Comparison of ENCODE assay signal across 1 cellular context in genomic region chr22:19446603-19447387, GRCh38.
TF ChIP-seq lines count a peak whose summit lies in the region.

No MANE protein-coding gene starts in this region.

TF ChIP-seq in K562, 482 proteins besides CTCF, POLR2A, EP300 and RAD21 (continues in another document):
- 0 out of 2 replicates have a peak, but pooled peaks have one; percentile 24 for TF ChIP-seq TARDBP (IDR thresholded peaks at IDR 0.05)
- no peak for TF ChIP-seq MAFK (IDR thresholded peaks at IDR 0.05; ENCODE audit: low read length)
- TF ChIP-seq TRIM25 (IDR thresholded peaks at IDR 0.05; ENCODE audit: borderline replicate concordance) = 0 out of 2 replicates have a peak, but pooled peaks have one; percentile 87
- TF ChIP-seq ELF4 (CRISPR knock-in tag; IDR thresholded peaks at IDR 0.05) = 0 out of 2 replicates have a peak, but pooled peaks have one; percentile 63
- no peak for TF ChIP-seq CREM (IDR thresholded peaks at IDR 0.05; ENCODE audit: low read depth)
- peak; percentile 48 for TF ChIP-seq PHF20 (IDR thresholded peaks at IDR 0.05; ENCODE audit: partially characterized antibody)
- peak; percentile 73 for TF ChIP-seq SMARCE1 (IDR thresholded peaks at IDR 0.05)
- TF ChIP-seq HDAC2 (IDR thresholded peaks at IDR 0.05) = peak; percentile 90
- no peak for TF ChIP-seq CHD4 (IDR thresholded peaks at IDR 0.05; ENCODE audit: insufficient read depth, insufficient replicate concordance, low read depth, low read length, poor library complexity, severe bottlenecking)
- no peak for TF ChIP-seq JUN (IDR thresholded peaks at IDR 0.05; ENCODE audit: borderline replicate concordance, low read depth, low read length)
- no peak for TF ChIP-seq JUN (CRISPR knock-in tag; IDR thresholded peaks at IDR 0.05; ENCODE audit: borderline replicate concordance)
- no peak for TF ChIP-seq ZNF778 (CRISPR knock-in tag; IDR thresholded peaks at IDR 0.05)
- TF ChIP-seq ATF4 (CRISPR knock-in tag; IDR thresholded peaks at IDR 0.05) = 0 out of 2 replicates have a peak, but pooled peaks have one; percentile 37
- TF ChIP-seq MLLT1 (IDR thresholded peaks at IDR 0.05) = peak; percentile 76 to 87
- peak; percentile 75 for TF ChIP-seq DACH1 (IDR thresholded peaks at IDR 0.05; ENCODE audit: partially characterized antibody)
- TF ChIP-seq KDM2B (CRISPR knock-in tag; IDR thresholded peaks at IDR 0.05) = 0 out of 2 replicates have a peak, but pooled peaks have one; percentile 44
- TF ChIP-seq, protein P1, sequence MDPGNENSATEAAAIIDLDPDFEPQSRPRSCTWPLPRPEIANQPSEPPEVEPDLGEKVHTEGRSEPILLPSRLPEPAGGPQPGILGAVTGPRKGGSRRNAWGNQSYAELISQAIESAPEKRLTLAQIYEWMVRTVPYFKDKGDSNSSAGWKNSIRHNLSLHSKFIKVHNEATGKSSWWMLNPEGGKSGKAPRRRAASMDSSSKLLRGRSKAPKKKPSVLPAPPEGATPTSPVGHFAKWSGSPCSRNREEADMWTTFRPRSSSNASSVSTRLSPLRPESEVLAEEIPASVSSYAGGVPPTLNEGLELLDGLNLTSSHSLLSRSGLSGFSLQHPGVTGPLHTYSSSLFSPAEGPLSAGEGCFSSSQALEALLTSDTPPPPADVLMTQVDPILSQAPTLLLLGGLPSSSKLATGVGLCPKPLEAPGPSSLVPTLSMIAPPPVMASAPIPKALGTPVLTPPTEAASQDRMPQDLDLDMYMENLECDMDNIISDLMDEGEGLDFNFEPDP (CRISPR knock-in tag; IDR thresholded peaks at IDR 0.05) = peak; percentile 33; the same call in 1 of the 2 replicates
- TF ChIP-seq NR2F6 (CRISPR knock-in tag; IDR thresholded peaks at IDR 0.05) = 0 out of 2 replicates have a peak, but pooled peaks have one; percentile 49
- TF ChIP-seq ZNF197 (CRISPR knock-in tag; IDR thresholded peaks at IDR 0.05; ENCODE audit: low read depth) = peak; percentile 69
- TF ChIP-seq NR4A1 (CRISPR knock-in tag; IDR thresholded peaks at IDR 0.05) = no peak
- TF ChIP-seq NR4A1 (tag; IDR thresholded peaks at IDR 0.05) = peak; percentile 8; the same call in 1 of the 2 replicates
- TF ChIP-seq HDGF (IDR thresholded peaks at IDR 0.05) = peak; percentile 96
- no peak for TF ChIP-seq SFPQ (IDR thresholded peaks at IDR 0.05; ENCODE audit: low read depth, low read length)
- peak; percentile 74; the same call in 1 of the 2 replicates for TF ChIP-seq NBN (IDR thresholded peaks at IDR 0.05; ENCODE audit: low read depth)
- TF ChIP-seq, protein P2, sequence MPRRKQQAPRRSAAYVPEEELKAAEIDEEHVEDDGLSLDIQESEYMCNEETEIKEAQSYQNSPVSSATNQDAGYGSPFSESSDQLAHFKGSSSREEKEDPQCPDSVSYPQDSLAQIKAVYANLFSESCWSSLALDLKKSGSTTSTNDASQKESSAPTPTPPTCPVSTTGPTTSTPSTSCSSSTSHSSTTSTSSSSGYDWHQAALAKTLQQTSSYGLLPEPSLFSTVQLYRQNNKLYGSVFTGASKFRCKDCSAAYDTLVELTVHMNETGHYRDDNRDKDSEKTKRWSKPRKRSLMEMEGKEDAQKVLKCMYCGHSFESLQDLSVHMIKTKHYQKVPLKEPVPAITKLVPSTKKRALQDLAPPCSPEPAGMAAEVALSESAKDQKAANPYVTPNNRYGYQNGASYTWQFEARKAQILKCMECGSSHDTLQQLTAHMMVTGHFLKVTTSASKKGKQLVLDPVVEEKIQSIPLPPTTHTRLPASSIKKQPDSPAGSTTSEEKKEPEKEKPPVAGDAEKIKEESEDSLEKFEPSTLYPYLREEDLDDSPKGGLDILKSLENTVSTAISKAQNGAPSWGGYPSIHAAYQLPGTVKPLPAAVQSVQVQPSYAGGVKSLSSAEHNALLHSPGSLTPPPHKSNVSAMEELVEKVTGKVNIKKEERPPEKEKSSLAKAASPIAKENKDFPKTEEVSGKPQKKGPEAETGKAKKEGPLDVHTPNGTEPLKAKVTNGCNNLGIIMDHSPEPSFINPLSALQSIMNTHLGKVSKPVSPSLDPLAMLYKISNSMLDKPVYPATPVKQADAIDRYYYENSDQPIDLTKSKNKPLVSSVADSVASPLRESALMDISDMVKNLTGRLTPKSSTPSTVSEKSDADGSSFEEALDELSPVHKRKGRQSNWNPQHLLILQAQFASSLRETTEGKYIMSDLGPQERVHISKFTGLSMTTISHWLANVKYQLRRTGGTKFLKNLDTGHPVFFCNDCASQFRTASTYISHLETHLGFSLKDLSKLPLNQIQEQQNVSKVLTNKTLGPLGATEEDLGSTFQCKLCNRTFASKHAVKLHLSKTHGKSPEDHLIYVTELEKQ (CRISPR knock-in tag; IDR thresholded peaks at IDR 0.05) = 0 out of 2 replicates have a peak, but pooled peaks have one; percentile 11
- TF ChIP-seq NEUROD1 (IDR thresholded peaks at IDR 0.05; ENCODE audit: borderline replicate concordance, low read depth, low read length, partially characterized antibody) = no peak
- TF ChIP-seq ZNF12 (CRISPR knock-in tag; IDR thresholded peaks at IDR 0.05) = no peak
- TF ChIP-seq PRMT5 (CRISPR knock-in tag; IDR thresholded peaks at IDR 0.05) = 0 out of 2 replicates have a peak, but pooled peaks have one; percentile 53
- TF ChIP-seq U2AF2 (optimal IDR thresholded peaks at IDR 0.05; ENCODE audit: low read depth, low read length) = no peak
- TF ChIP-seq, protein P3, sequence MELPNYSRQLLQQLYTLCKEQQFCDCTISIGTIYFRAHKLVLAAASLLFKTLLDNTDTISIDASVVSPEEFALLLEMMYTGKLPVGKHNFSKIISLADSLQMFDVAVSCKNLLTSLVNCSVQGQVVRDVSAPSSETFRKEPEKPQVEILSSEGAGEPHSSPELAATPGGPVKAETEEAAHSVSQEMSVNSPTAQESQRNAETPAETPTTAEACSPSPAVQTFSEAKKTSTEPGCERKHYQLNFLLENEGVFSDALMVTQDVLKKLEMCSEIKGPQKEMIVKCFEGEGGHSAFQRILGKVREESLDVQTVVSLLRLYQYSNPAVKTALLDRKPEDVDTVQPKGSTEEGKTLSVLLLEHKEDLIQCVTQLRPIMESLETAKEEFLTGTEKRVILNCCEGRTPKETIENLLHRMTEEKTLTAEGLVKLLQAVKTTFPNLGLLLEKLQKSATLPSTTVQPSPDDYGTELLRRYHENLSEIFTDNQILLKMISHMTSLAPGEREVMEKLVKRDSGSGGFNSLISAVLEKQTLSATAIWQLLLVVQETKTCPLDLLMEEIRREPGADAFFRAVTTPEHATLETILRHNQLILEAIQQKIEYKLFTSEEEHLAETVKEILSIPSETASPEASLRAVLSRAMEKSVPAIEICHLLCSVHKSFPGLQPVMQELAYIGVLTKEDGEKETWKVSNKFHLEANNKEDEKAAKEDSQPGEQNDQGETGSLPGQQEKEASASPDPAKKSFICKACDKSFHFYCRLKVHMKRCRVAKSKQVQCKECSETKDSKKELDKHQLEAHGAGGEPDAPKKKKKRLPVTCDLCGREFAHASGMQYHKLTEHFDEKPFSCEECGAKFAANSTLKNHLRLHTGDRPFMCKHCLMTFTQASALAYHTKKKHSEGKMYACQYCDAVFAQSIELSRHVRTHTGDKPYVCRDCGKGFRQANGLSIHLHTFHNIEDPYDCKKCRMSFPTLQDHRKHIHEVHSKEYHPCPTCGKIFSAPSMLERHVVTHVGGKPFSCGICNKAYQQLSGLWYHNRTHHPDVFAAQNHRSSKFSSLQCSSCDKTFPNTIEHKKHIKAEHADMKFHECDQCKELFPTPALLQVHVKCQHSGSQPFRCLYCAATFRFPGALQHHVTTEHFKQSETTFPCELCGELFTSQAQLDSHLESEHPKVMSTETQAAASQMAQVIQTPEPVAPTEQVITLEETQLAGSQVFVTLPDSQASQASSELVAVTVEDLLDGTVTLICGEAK (IDR thresholded peaks at IDR 0.05) = peak; percentile 70
- TF ChIP-seq, protein P3 (CRISPR knock-in tag; IDR thresholded peaks at IDR 0.05) = 0 out of 2 replicates have a peak, but pooled peaks have one; percentile 37
- TF ChIP-seq ZNF583 (CRISPR knock-in tag; IDR thresholded peaks at IDR 0.05) = no peak
- TF ChIP-seq FOXA3 (CRISPR knock-in tag; conservative IDR thresholded peaks at IDR 0.05 in 1 of 2, IDR thresholded peaks at IDR 0.05 in 1 of 2) = peak in 1 of 2 experiments; percentile 7; a peak in 1 of 4 replicates
- TF ChIP-seq, protein P4, sequence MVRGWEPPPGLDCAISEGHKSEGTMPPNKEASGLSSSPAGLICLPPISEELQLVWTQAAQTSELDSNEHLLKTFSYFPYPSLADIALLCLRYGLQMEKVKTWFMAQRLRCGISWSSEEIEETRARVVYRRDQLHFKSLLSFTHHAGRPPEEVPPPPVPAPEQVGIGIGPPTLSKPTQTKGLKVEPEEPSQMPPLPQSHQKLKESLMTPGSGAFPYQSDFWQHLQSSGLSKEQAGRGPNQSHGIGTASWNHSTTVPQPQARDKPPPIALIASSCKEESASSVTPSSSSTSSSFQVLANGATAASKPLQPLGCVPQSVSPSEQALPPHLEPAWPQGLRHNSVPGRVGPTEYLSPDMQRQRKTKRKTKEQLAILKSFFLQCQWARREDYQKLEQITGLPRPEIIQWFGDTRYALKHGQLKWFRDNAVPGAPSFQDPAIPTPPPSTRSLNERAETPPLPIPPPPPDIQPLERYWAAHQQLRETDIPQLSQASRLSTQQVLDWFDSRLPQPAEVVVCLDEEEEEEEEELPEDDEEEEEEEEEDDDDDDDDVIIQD (CRISPR knock-in tag; IDR thresholded peaks at IDR 0.05) = peak; percentile 78; the same call in 1 of the 2 replicates
- no peak for TF ChIP-seq ZNF347 (CRISPR knock-in tag; IDR thresholded peaks at IDR 0.05; ENCODE audit: low read depth)
- no peak for TF ChIP-seq SRSF1 (IDR thresholded peaks at IDR 0.05; ENCODE audit: low read depth, low read length)
- peak; percentile 78; the same call in 1 of the 2 replicates for TF ChIP-seq SMARCA5 (IDR thresholded peaks at IDR 0.05)
- 0 out of 2 replicates have a peak, but pooled peaks have one; percentile 36 for TF ChIP-seq ZNF695 (CRISPR knock-in tag; IDR thresholded peaks at IDR 0.05)
